In the genomic region with DNA sequence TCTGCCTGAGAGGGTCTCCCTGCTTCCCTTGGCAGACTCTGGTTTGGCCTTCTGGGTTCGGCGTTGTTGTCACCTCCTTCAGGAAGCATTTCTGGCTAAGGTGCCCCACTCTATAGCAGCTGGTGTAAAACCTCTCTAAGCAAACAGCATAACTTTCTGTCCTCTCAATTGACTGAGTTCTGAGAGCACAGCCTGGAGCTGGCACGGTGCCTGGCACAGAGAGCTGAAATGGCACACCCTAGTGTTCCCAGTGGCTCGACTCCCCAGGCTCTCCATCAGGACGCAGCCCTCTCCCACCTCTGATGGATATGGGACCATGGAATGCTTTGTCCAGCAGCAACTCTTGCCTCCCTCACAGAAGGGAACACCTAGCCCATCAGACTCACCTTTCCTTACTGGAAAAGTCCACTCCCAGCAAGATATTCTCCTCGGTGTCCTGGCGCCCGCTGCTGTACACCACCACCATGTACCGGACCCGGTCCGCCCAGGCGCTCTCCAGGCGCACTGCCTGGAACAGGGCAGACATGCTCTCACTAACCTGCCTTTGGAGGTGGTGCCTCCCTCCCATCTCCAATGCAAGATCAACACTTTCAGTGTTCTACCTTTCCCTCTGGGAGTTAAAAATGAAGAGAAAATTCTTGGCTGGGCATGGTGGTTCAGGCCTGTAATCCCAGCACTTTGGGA, we compare ENCODE assay signal across 1 cellular context.
TF ChIP-seq lines count a peak whose summit lies in the region.

No MANE protein-coding gene starts in this region.

TF ChIP-seq in HepG2, 621 proteins besides CTCF, POLR2A, EP300 and RAD21:
- no peak for TF ChIP-seq SCMH1 (CRISPR knock-in tag; IDR thresholded peaks at IDR 0.05; ENCODE audit: borderline replicate concordance)
- no peak for TF ChIP-seq RFX3 (CRISPR knock-in tag; IDR thresholded peaks at IDR 0.05)
- no peak for TF ChIP-seq FOXJ3 (CRISPR knock-in tag; IDR thresholded peaks at IDR 0.05; ENCODE audit: borderline replicate concordance)
- no peak for TF ChIP-seq ZNF460 (CRISPR knock-in tag; IDR thresholded peaks at IDR 0.05; ENCODE audit: borderline replicate concordance)
- no peak for TF ChIP-seq DNMT3B (CRISPR knock-in tag; conservative IDR thresholded peaks at IDR 0.05)
- TF ChIP-seq ZNF652 (CRISPR knock-in tag; IDR thresholded peaks at IDR 0.05; ENCODE audit: borderline replicate concordance, low read depth) = no peak
- no peak for TF ChIP-seq SP5 (CRISPR knock-in tag; IDR thresholded peaks at IDR 0.05; ENCODE audit: borderline replicate concordance, low read depth)
- no peak for TF ChIP-seq SIN3B (IDR thresholded peaks at IDR 0.05; ENCODE audit: low read length)
- no peak for TF ChIP-seq KMT2B (CRISPR knock-in tag; IDR thresholded peaks at IDR 0.05)
- no peak for TF ChIP-seq ZNF432 (CRISPR knock-in tag; IDR thresholded peaks at IDR 0.05; ENCODE audit: borderline replicate concordance)
- TF ChIP-seq CCDC6 (CRISPR knock-in tag; IDR thresholded peaks at IDR 0.05) = no peak
- TF ChIP-seq GABPB1 (CRISPR knock-in tag; IDR thresholded peaks at IDR 0.05) = no peak
- no peak for TF ChIP-seq PHF8 (CRISPR knock-in tag; IDR thresholded peaks at IDR 0.05)
